In genomic region chr9:76192013-76192412, GRCh38 we compare ENCODE assay signal across 7 cellular contexts.
"Had no signal": no experiment of that assay in that cellular context is flagged by ENCODE, and none has a peak within 500 bp of the region (broad histone marks: within the 10 kb centered on the region; RNA-seq: fewer than 3 reads in every experiment).

No MANE protein-coding gene starts in this region.

- ATAC-seq: HCT116 had no signal

- DNase-seq: GM23248, GOT3, H7, HFFc6, IMR-90 had no signal

- FAIRE-seq: HTR-8/SVneo had no signal

- H3K4me3 Mint-ChIP-seq: HFFc6 had no signal

- H3K27ac Mint-ChIP-seq: HFFc6 had no signal
